Comparison of ENCODE assay signal across 2 cellular contexts in genomic region chr7:143264196-143264568, GRCh38. TPM values are rescaled to one million over a fixed set of nuclear protein-coding genes. Genes with fewer than 3 reads are reported as not detected.
A peak's percentile ranks its signal among the peaks of the same experiment; 100 is the strongest.
DNase-seq lines count a peak whose midpoint lies in the region; TF ChIP-seq lines count a peak whose summit lies in the region.
"Not testable (repeated sequence)": the region's sequence is repeated elsewhere in the genome, so short reads cannot be mapped to it uniquely, and the experiment has no call there.

No MANE protein-coding gene starts in this region.

- not testable (repeated sequence) for TF ChIP-seq POLR2A in prostate gland (IDR thresholded peaks at IDR 0.05)

- not testable (repeated sequence) for H3K9me3 Mint-ChIP-seq in activated T-cell treated with anti-CD3 and anti-CD28 coated beads, Interleukin-2, amount 50 U/mL, for 24 hours

- peak overlapping the region; percentile 98 for H3K27ac Mint-ChIP-seq in activated T-cell treated with anti-CD3 and anti-CD28 coated beads, Interleukin-2, amount 50 U/mL, for 24 hours

- H3K36me3 ChIP-seq in prostate gland: peaks cover 0 to 12% of the 10 kb centered on the region in 2 donors

- TF ChIP-seq CTCF in prostate gland (IDR thresholded peaks at IDR 0.05): not testable (repeated sequence)

- 65% methylated on average over 15 of the region's 15 CpGs for WGBS in prostate gland

- H3K4me3 Mint-ChIP-seq in activated T-cell treated with anti-CD3 and anti-CD28 coated beads, Interleukin-2, amount 50 U/mL, for 24 hours: peak overlapping the region; percentile 97

- not testable (repeated sequence) for H3K27me3 ChIP-seq in prostate gland (replicated peaks; ENCODE audit: insufficient read depth)

- peak overlapping the region; percentile 78 to 81 for H3K4me3 ChIP-seq in prostate gland

- H3K9me3 ChIP-seq in prostate gland: not testable (repeated sequence)

- not testable (repeated sequence) for H3K27me3 Mint-ChIP-seq in activated T-cell treated with anti-CD3 and anti-CD28 coated beads, Interleukin-2, amount 50 U/mL, for 24 hours

- H3K27ac ChIP-seq in prostate gland: peak overlapping the region; percentile 67 to 68

- H3K4me1 Mint-ChIP-seq in activated T-cell treated with anti-CD3 and anti-CD28 coated beads, Interleukin-2, amount 50 U/mL, for 24 hours (ENCODE audit: low read depth): peaks cover 57% of the 10 kb centered on the region

- intact Hi-C loops in prostate gland (cut with DNase I): not testable (repeated sequence)

- not testable (repeated sequence) for H3K4me1 ChIP-seq in prostate gland (replicated peaks)

- not testable (repeated sequence) for DNase-seq in activated T-cell treated with anti-CD3 and anti-CD28 coated beads, Interleukin-2, amount 50 U/mL, for 24 hours; prostate gland (ENCODE audit: low spot score)

- H3K36me3 Mint-ChIP-seq in activated T-cell treated with anti-CD3 and anti-CD28 coated beads, Interleukin-2, amount 50 U/mL, for 24 hours (ENCODE audit: low read depth): peaks cover 59% of the 10 kb centered on the region

RNA-seq across cellular contexts. Expression of gene GSTK1, which starts 0.9 kb away (rescaled TPM):
- 100 to 1,000 TPM; 134 to 153 TPM for total RNA-seq in prostate gland

RNA-seq across cellular contexts. Expression of gene TMEM139, which starts 20.6 kb away (rescaled TPM):
- 1 to 10 TPM in 1 of 2 donors, under 1 TPM in 1; 0.51 to 7.7 TPM for total RNA-seq in prostate gland

RNA-seq across cellular contexts. Expression of gene CASP2, which starts 24.0 kb away (rescaled TPM):
- total RNA-seq in prostate gland: 10 to 100 TPM; 19.6 to 20.2 TPM

RNA-seq across cellular contexts. Expression of gene TAS2R40, which starts 42.3 kb away (rescaled TPM):
- not detected for total RNA-seq in prostate gland

RNA-seq across cellular contexts. Expression of gene CLCN1, which starts 51.7 kb away (rescaled TPM):
- total RNA-seq in prostate gland: under 1 TPM in 1 of 2 donors, not detected in 1; 0.23 TPM
